Comparison of ENCODE assay signal across 20 cellular contexts in genomic region chr19:54803410-54803809, GRCh38. TPM values are rescaled to one million over a fixed set of nuclear protein-coding genes. Genes with fewer than 3 reads are reported as not detected.
A peak's percentile ranks its signal among the peaks of the same experiment; 100 is the strongest.
DNase-seq lines count a peak whose midpoint lies in the region; ATAC-seq, FAIRE-seq and TF ChIP-seq lines count a peak whose summit lies in the region.
"Had no signal": no experiment of that assay in that cellular context is flagged by ENCODE, and none has a peak within 500 bp of the region (broad histone marks: within the 10 kb centered on the region; RNA-seq: fewer than 3 reads in every experiment).

TSS of gene KIR2DL4 (plus strand) at chr19:54803610. CDS start at chr19:54803652, 42 bp downstream.

- no peak for TF ChIP-seq CTCF in activated CD8-positive, alpha-beta T cell treated with anti-CD3 and anti-CD28 coated beads for 36 hours (IDR thresholded peaks at IDR 0.05)
- TF ChIP-seq CTCF in GM20000 (IDR thresholded peaks at IDR 0.05; ENCODE audit: extremely low read depth, missing control alignments) = no peak

- H3K4me1 Mint-ChIP-seq in activated CD8-positive, alpha-beta T cell treated with anti-CD3 and anti-CD28 coated beads for 36 hours (ENCODE audit: low read depth) = no peaks in the 10 kb centered on the region
- no peaks in the 10 kb centered on the region for H3K4me1 Mint-ChIP-seq in activated CD8-positive, alpha-beta T cell treated with anti-CD3 and anti-CD28 coated beads, Interleukin-2, amount 10 ng/mL, durations not matched to agents 7 days and 5 days (ENCODE audit: low read depth)
- peaks cover 2 to 11% of the 10 kb centered on the region in 2 donors for H3K4me1 Mint-ChIP-seq in effector memory CD8-positive, alpha-beta T cell (ENCODE audit: low read depth in 2 of 2)
- H3K4me1 Mint-ChIP-seq: CD4-positive, alpha-beta memory T cell had no signal

- H3K27me3 ChIP-seq in small intestine (ENCODE audit: control insufficient read depth in 2 of 2, insufficient read depth in 2 of 2, low read length in 2 of 2) = peaks cover 0 to 4% of the 10 kb centered on the region in 2 donors
- H3K27me3 ChIP-seq: MG63 had no signal

- H3K4me3 Mint-ChIP-seq in activated CD8-positive, alpha-beta T cell treated with anti-CD3 and anti-CD28 coated beads for 36 hours = no peak within 1 kb of the TSS
- no peak within 1 kb of the TSS for H3K4me3 Mint-ChIP-seq in activated CD8-positive, alpha-beta T cell treated with anti-CD3 and anti-CD28 coated beads, Interleukin-2, amount 10 ng/mL, durations not matched to agents 7 days and 5 days
- H3K4me3 Mint-ChIP-seq in effector memory CD8-positive, alpha-beta T cell = peak within 1 kb of the TSS in 1 of 2 donors; percentile 2
- H3K4me3 Mint-ChIP-seq: CD4-positive, alpha-beta memory T cell had no signal

- FAIRE-seq in small intestine (lab: Jason Lieb, UNC) = no peak

- ATAC-seq in activated CD8-positive, alpha-beta T cell treated with anti-CD3 and anti-CD28 coated beads for 36 hours = no peak
- ATAC-seq in activated CD8-positive, alpha-beta T cell treated with anti-CD3 and anti-CD28 coated beads, Interleukin-2, amount 10 ng/mL, durations not matched to agents 7 days and 5 days = no peak
- ATAC-seq in effector memory CD8-positive, alpha-beta T cell (replicated peaks) = peak; percentile 81
- ATAC-seq in GM21717 (IDR thresholded peaks at IDR 0.05; ENCODE audit: unreplicated experiment) = no peak

- WGBS in small intestine, 3 donors = 65 to 85% (median 81%) methylated on average over 10 of the region's 10 CpGs

- no peaks in the 10 kb centered on the region for H3K9me3 ChIP-seq in small intestine (ENCODE audit: control insufficient read depth, low read depth)
- H3K9me3 ChIP-seq: MG63 had no signal

- no peak within 1 kb of the TSS for H3K27ac Mint-ChIP-seq in activated CD8-positive, alpha-beta T cell treated with anti-CD3 and anti-CD28 coated beads for 36 hours
- no peak within 1 kb of the TSS for H3K27ac Mint-ChIP-seq in activated CD8-positive, alpha-beta T cell treated with anti-CD3 and anti-CD28 coated beads, Interleukin-2, amount 10 ng/mL, durations not matched to agents 7 days and 5 days
- H3K27ac Mint-ChIP-seq in effector memory CD8-positive, alpha-beta T cell = peak within 1 kb of the TSS in 1 of 2 donors; percentile 29
- H3K27ac Mint-ChIP-seq: CD4-positive, alpha-beta memory T cell had no signal

- H3K4me3 ChIP-seq in small intestine (ENCODE audit: low read depth in 1 of 2, low read length in 2 of 2) = no peak within 1 kb of the TSS
- H3K4me3 ChIP-seq: MG63 had no signal

- no peaks in the 10 kb centered on the region for H3K36me3 ChIP-seq in small intestine (ENCODE audit: control insufficient read depth in 2 of 2, insufficient read depth in 2 of 2, low read length in 2 of 2)
- H3K36me3 ChIP-seq: MG63 had no signal

- H3K36me3 Mint-ChIP-seq in activated CD8-positive, alpha-beta T cell treated with anti-CD3 and anti-CD28 coated beads for 36 hours (ENCODE audit: low read depth) = no peaks in the 10 kb centered on the region
- no peaks in the 10 kb centered on the region for H3K36me3 Mint-ChIP-seq in activated CD8-positive, alpha-beta T cell treated with anti-CD3 and anti-CD28 coated beads, Interleukin-2, amount 10 ng/mL, durations not matched to agents 7 days and 5 days (ENCODE audit: low read depth)
- no peaks in the 10 kb centered on the region for H3K36me3 Mint-ChIP-seq in effector memory CD8-positive, alpha-beta T cell (ENCODE audit: insufficient read depth)
- H3K36me3 Mint-ChIP-seq: CD4-positive, alpha-beta memory T cell had no signal

- no peak within 1 kb of the TSS for H3K27ac ChIP-seq in small intestine (ENCODE audit: low read depth in 1 of 2, low read length in 1 of 2)

- intact Hi-C loops in activated CD8-positive, alpha-beta T cell treated with anti-CD3 and anti-CD28 coated beads for 36 hours (cut with micrococcal nuclease) = no loop called here

- CTCF ChIA-PET in activated CD8-positive, alpha-beta T cell treated with anti-CD3 and anti-CD28 coated beads for 36 hours (lab: Charles Lee) = no interaction called here
- CTCF ChIA-PET in activated CD8-positive, alpha-beta T cell treated with anti-CD3 and anti-CD28 coated beads, Interleukin-2, amount 10 ng/mL, durations not matched to agents 7 days and 5 days (lab: Charles Lee) = no interaction called here

- POLR2A ChIA-PET in activated CD8-positive, alpha-beta T cell treated with anti-CD3 and anti-CD28 coated beads for 36 hours (lab: Charles Lee) = no interaction called here
- POLR2A ChIA-PET in activated CD8-positive, alpha-beta T cell treated with anti-CD3 and anti-CD28 coated beads, Interleukin-2, amount 10 ng/mL, durations not matched to agents 7 days and 5 days (lab: Charles Lee) = no interaction called here

- no peaks in the 10 kb centered on the region for H3K9me3 Mint-ChIP-seq in activated CD8-positive, alpha-beta T cell treated with anti-CD3 and anti-CD28 coated beads for 36 hours
- H3K9me3 Mint-ChIP-seq in activated CD8-positive, alpha-beta T cell treated with anti-CD3 and anti-CD28 coated beads, Interleukin-2, amount 10 ng/mL, durations not matched to agents 7 days and 5 days (ENCODE audit: insufficient read depth) = no peaks in the 10 kb centered on the region
- H3K9me3 Mint-ChIP-seq in effector memory CD8-positive, alpha-beta T cell = no peaks in the 10 kb centered on the region

- no peaks in the 10 kb centered on the region for H3K4me1 ChIP-seq in small intestine (ENCODE audit: control insufficient read depth in 2 of 2, insufficient read depth in 1 of 2, low read depth in 1 of 2, low read length in 1 of 2)

- peak; percentile 4 for DNase-seq in activated CD8-positive, alpha-beta T cell treated with anti-CD3 and anti-CD28 coated beads for 36 hours
- DNase-seq in activated CD8-positive, alpha-beta T cell treated with anti-CD3 and anti-CD28 coated beads, Interleukin-2, amount 10 ng/mL, durations not matched to agents 7 days and 5 days = no peak
- DNase-seq in effector memory CD8-positive, alpha-beta T cell = peak in 2 of 3 experiments; percentile 10 to 15
- DNase-seq in small intestine (peak; percentile 13), GM20000 (ENCODE audit: low spot score) (no peak), HUDEP-2 (lab: John Stamatoyannopoulos, UW; ENCODE audit: unreplicated experiment in 76 of 76) (no peak)
- peak; percentile 25 to 39 for DNase-seq in stimulated activated CD8-positive, alpha-beta memory T cell treated with anti-CD3 and anti-CD28 coated beads, Interleukin-7, amount 100 ng/mL, for 4 hours (ENCODE audit: low read depth in 2 of 2)
- DNase-seq: CD4-positive, alpha-beta memory T cell; Karpas-422; MG63; NCI-H1417 treated with DMSO at 0.1 percent for 48 hours; NCI-H1930; NCI-H446; NCI-H69; RPMI8226; SIG-M5 had no signal

- peaks cover 17% of the 10 kb centered on the region for H3K27me3 Mint-ChIP-seq in activated CD8-positive, alpha-beta T cell treated with anti-CD3 and anti-CD28 coated beads for 36 hours
- H3K27me3 Mint-ChIP-seq in activated CD8-positive, alpha-beta T cell treated with anti-CD3 and anti-CD28 coated beads, Interleukin-2, amount 10 ng/mL, durations not matched to agents 7 days and 5 days (ENCODE audit: low read depth) = peaks cover 31% of the 10 kb centered on the region
- H3K27me3 Mint-ChIP-seq in effector memory CD8-positive, alpha-beta T cell = peaks cover 21 to 46% of the 10 kb centered on the region in 2 donors

RNA-seq across cellular contexts. Expression of gene KIR2DL4, which starts in this region (rescaled TPM):
- not detected for total RNA-seq in activated CD8-positive, alpha-beta T cell treated with anti-CD3 and anti-CD28 coated beads for 36 hours
- total RNA-seq in activated CD8-positive, alpha-beta T cell treated with anti-CD3 and anti-CD28 coated beads, Interleukin-2, amount 10 ng/mL, durations not matched to agents 7 days and 5 days = not detected
- under 1 TPM in 1 of 3 donors, not detected in 2; 0.10 TPM for polyA plus RNA-seq in small intestine
- total RNA-seq: A172; CD4-positive, alpha-beta memory T cell; H4 had no signal
- polyA plus RNA-seq: BJ; CD4-positive, alpha-beta memory T cell had no signal

Comparison
In these comparisons a context has a peak if more than half of its experiments do, and no peak if none do; other contexts are left out.
1. Peak in DNase-seq in activated CD8-positive, alpha-beta T cell treated with anti-CD3 and anti-CD28 coated beads for 36 hours; RNA of the gene not detected or under 1 TPM.
2. Peak in DNase-seq in small intestine; RNA of the gene not detected or under 1 TPM.
3. DNase-seq: peak in effector memory CD8-positive, alpha-beta T cell (2 of 3) and stimulated activated CD8-positive, alpha-beta memory T cell treated with anti-CD3 and anti-CD28 coated beads, Interleukin-7, amount 100 ng/mL, for 4 hours (2 of 2); none in activated CD8-positive, alpha-beta T cell treated with anti-CD3 and anti-CD28 coated beads, Interleukin-2, amount 10 ng/mL, durations not matched to agents 7 days and 5 days (single experiment), GM20000 (single experiment) and HUDEP-2 (0 of 76).